Comparison of ENCODE assay signal across 29 cellular contexts in the genomic region with DNA sequence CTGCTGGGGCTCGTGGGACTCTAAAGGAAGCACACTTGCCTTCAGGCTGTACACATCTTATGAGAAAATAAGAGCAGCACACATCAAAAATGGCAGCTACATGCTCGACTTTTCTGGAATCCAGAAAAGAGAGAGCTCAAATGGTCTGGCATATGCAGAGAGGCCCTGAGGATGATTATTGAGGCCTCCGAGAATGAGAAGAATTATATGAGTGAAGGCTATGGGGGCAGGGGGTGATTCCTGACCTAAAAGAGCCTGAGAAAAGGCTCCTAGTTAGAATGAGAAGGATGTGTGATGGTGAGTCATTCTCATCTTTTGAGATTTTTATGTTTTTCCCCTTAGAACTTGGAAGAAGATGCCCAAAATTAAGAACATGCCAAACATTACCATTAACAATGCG.
"Had no signal": no experiment of that assay in that cellular context is flagged by ENCODE, and none has a peak within 500 bp of the region (broad histone marks: within the 10 kb centered on the region; RNA-seq: fewer than 3 reads in every experiment).

No MANE protein-coding gene starts in this region.

- DNase-seq: hypothalamus; immature natural killer cell; left ventricle myocardium inferior; mesendoderm; naive B cell; natural killer cell; nephron progenitor cell; occipital lobe; ovary; right lobe of liver; stimulated activated CD4-positive, alpha-beta T cell treated with anti-CD3 and anti-CD28 coated beads, Interleukin-1b, Interleukin-23, amount 100 ng/mL, for 48 hours; stimulated activated CD4-positive, alpha-beta T cell treated with anti-CD3 and anti-CD28 coated beads, Interleukin-2, amount 100 ng/mL, for 48 hours; stimulated activated CD4-positive, alpha-beta T cell treated with anti-CD3 and anti-CD28 coated beads, Interleukin-4, amount 100 ng/mL, for 4 hours; stimulated activated CD8-positive, alpha-beta memory T cell treated with anti-CD3 and anti-CD28 coated beads, Interleukin-4, amount 100 ng/mL, for 48 hours; stimulated activated naive CD4-positive, alpha-beta T cell treated with Interleukin-2 at 50 U/mL for 16 hours; stimulated activated naive CD8-positive, alpha-beta T cell treated with anti-CD3 and anti-CD28 coated beads, Interleukin-15, amount 100 ng/mL, for 72 hours; substantia nigra; upper lobe of left lung had no signal

- H3K4me3 ChIP-seq: left ventricle myocardium inferior, lung, neural progenitor cell, ovary, right atrium auricular region, right lobe of liver, smooth muscle cell, tibial nerve, upper lobe of left lung, vagina had no signal

- H3K27me3 ChIP-seq: neural progenitor cell, ovary, right atrium auricular region, right lobe of liver, tibial nerve, upper lobe of left lung, vagina had no signal

- H3K4me2 ChIP-seq: neural progenitor cell, smooth muscle cell had no signal

- H3K27ac ChIP-seq: left ventricle myocardium inferior, neural progenitor cell, neutrophil, ovary, right atrium auricular region, right lobe of liver, tibial nerve, upper lobe of left lung, vagina had no signal

- H3K36me3 Mint-ChIP-seq: immature natural killer cell; mesothelial cell of epicardium; natural killer cell; stimulated activated memory B cell treated with anti-CD40 and anti-IgM and Interleukin-4, amounts not matched to agents 10 μg/mL and 1 μg/mL and 100 μg/mL, for 72 hours had no signal

- H3K27ac Mint-ChIP-seq: immature natural killer cell; mesothelial cell of epicardium; naive B cell; natural killer cell; nephron progenitor cell; neural progenitor cell; progenitor cell of endocrine pancreas; stimulated activated memory B cell treated with anti-CD40 and anti-IgM and Interleukin-4, amounts not matched to agents 10 μg/mL and 1 μg/mL and 100 μg/mL, for 72 hours had no signal

- H3K36me3 ChIP-seq: left ventricle myocardium inferior, neural progenitor cell, neutrophil, ovary, right atrium auricular region, right lobe of liver, tibial nerve, upper lobe of left lung, vagina had no signal

- FAIRE-seq: islet of Langerhans had no signal

- H3K9me3 Mint-ChIP-seq: immature natural killer cell had no signal

- H3K4me3 Mint-ChIP-seq: immature natural killer cell; mesothelial cell of epicardium; naive B cell; natural killer cell; nephron progenitor cell; neural progenitor cell; stimulated activated memory B cell treated with anti-CD40 and anti-IgM and Interleukin-4, amounts not matched to agents 10 μg/mL and 1 μg/mL and 100 μg/mL, for 72 hours; stimulated activated naive CD8-positive, alpha-beta T cell treated with anti-CD3 and anti-CD28 coated beads, Interleukin-15, amount 100 ng/mL, for 72 hours had no signal

- H3K9ac ChIP-seq: neural progenitor cell had no signal

- H2AFZ ChIP-seq: neural progenitor cell had no signal

- ATAC-seq: natural killer cell; right lobe of liver; stimulated activated memory B cell treated with anti-CD40 and anti-IgM and Interleukin-4, amounts not matched to agents 10 μg/mL and 1 μg/mL and 100 μg/mL, for 72 hours; stimulated activated naive CD8-positive, alpha-beta T cell treated with anti-CD3 and anti-CD28 coated beads, Interleukin-15, amount 100 ng/mL, for 72 hours had no signal

- H3K9me3 ChIP-seq: neutrophil, ovary, right lobe of liver, tibial nerve, vagina had no signal

- H3K4me1 ChIP-seq: left ventricle myocardium inferior, neural progenitor cell, right atrium auricular region, right lobe of liver, tibial nerve, upper lobe of left lung, vagina had no signal

- H3K4me1 Mint-ChIP-seq: immature natural killer cell; mesothelial cell of epicardium; naive B cell; natural killer cell; nephron progenitor cell; neural progenitor cell; stimulated activated memory B cell treated with anti-CD40 and anti-IgM and Interleukin-4, amounts not matched to agents 10 μg/mL and 1 μg/mL and 100 μg/mL, for 72 hours had no signal
